25 cellular contexts compared by ENCODE assay signal in the genomic region with DNA sequence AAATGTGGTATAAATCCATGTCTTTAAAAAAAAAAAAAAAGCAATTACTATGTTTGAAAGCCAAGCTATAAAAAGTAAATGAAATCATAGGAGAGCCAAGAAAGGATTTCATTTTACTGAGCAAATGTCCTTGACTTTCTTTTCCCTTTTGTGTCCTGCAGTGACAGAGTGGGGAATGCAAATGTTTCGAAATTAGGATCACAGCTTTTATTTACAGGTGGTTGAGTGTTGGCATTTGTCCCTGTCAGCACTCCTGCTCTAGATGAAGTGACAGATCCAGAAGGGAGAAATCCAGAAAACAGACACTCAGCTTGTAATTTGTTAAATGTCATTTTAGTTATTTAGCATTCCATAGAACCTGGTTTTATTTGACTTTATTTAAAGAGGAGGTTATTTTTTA. TPM values are rescaled to one million over a fixed set of nuclear protein-coding genes. Genes with fewer than 3 reads are reported as not detected.
A peak's percentile ranks its signal among the peaks of the same experiment; 100 is the strongest.
DNase-seq lines count a peak whose midpoint lies in the region; ATAC-seq and TF ChIP-seq lines count a peak whose summit lies in the region.
"Had no signal": no experiment of that assay in that cellular context is flagged by ENCODE, and none has a peak within 500 bp of the region (broad histone marks: within the 10 kb centered on the region; RNA-seq: fewer than 3 reads in every experiment).

No MANE protein-coding gene starts in this region.

- 22 to 54% methylated on average over 1 of the region's 1 CpG for WGBS in body of pancreas, 2 donors

- no peaks in the 10 kb centered on the region for H3K27me3 ChIP-seq in left lung
- no peaks in the 10 kb centered on the region for H3K27me3 ChIP-seq in upper lobe of right lung
- H3K27me3 ChIP-seq in uterus = no peaks in the 10 kb centered on the region
- no peaks in the 10 kb centered on the region for H3K27me3 ChIP-seq in body of pancreas

- DNase-seq in NCI-H82 (lab: John Stamatoyannopoulos, UW) (peak; percentile 26), NCI-H82 treated with DMSO at 0.1 percent for 48 hours (lab: John Stamatoyannopoulos, UW; ENCODE audit: unreplicated experiment) (no peak), WTC11 (ENCODE audit: low spot score) (no peak), left lung (no peak), upper lobe of right lung (no peak), uterus (no peak), body of pancreas (no peak)
- DNase-seq: AML-193; C1 segment of cervical spinal cord; CD4-positive, alpha-beta memory T cell; COR-L47; GF-D8; Kasumi-1; MV-4-11; NCI-H1105; NCI-H1694; NCI-H2081 treated with DMSO at 0.1 percent for 48 hours; NCI-H446; NCI-H524 treated with DMSO at 0.1 percent for 48 hours; NCI-H774; RPMI8226; SHP77 had no signal

- peaks cover 3% of the 10 kb centered on the region; the same call in 1 of the 2 replicates for H3K36me3 Mint-ChIP-seq in WTC11
- H3K36me3 Mint-ChIP-seq: CD4-positive, alpha-beta memory T cell had no signal

- POLR2A ChIA-PET in WTC11 (lab: Charles Lee) = no interaction called here

- ATAC-seq in WTC11 (no peak), left lung (peak; percentile 48), upper lobe of right lung (peak; percentile 56), GM21825 (IDR thresholded peaks at IDR 0.05; ENCODE audit: unreplicated experiment) (no peak), body of pancreas (no peak)
- ATAC-seq: HCT116, K562 had no signal

- H3K4me1 Mint-ChIP-seq in WTC11 = peaks cover 35% of the 10 kb centered on the region
- H3K4me1 Mint-ChIP-seq: CD4-positive, alpha-beta memory T cell had no signal

- H3K4me1 ChIP-seq in left lung (no peaks in the 10 kb centered on the region), upper lobe of right lung (no peaks in the 10 kb centered on the region), uterus (no peaks in the 10 kb centered on the region), body of pancreas (no peaks in the 10 kb centered on the region)

- peak overlapping the region; percentile 88 for H3K27ac Mint-ChIP-seq in WTC11
- H3K27ac Mint-ChIP-seq: CD4-positive, alpha-beta memory T cell had no signal

- H3K9me3 Mint-ChIP-seq in WTC11 = no peaks in the 10 kb centered on the region
- H3K9me3 Mint-ChIP-seq: CD4-positive, alpha-beta memory T cell had no signal

- TF ChIP-seq CTCF in WTC11 (IDR thresholded peaks at IDR 0.05) = no peak
- no peak for TF ChIP-seq CTCF in left lung (IDR thresholded peaks at IDR 0.05)
- no peak for TF ChIP-seq CTCF in upper lobe of right lung (IDR thresholded peaks at IDR 0.05)
- TF ChIP-seq CTCF in uterus (IDR thresholded peaks at IDR 0.05) = no peak
- no peak for TF ChIP-seq CTCF in body of pancreas (IDR thresholded peaks at IDR 0.05)

- CTCF ChIA-PET in WTC11 (lab: Charles Lee) = interaction anchor here (0.7 to 1.0 kb wide), 4 partner anchors 9 to 115 kb away, joined by 3 to 6 read pairs (median 4); partner anchors contain the start of gene TIAM2

- no peak overlapping the region for H3K27ac ChIP-seq in left lung
- H3K27ac ChIP-seq in upper lobe of right lung = no peak overlapping the region
- H3K27ac ChIP-seq in uterus = no peak overlapping the region
- no peak overlapping the region for H3K27ac ChIP-seq in body of pancreas

- no peak for TF ChIP-seq POLR2A in uterus (IDR thresholded peaks at IDR 0.05)
- no peak for TF ChIP-seq POLR2A in body of pancreas (IDR thresholded peaks at IDR 0.05)

- H3K9me3 ChIP-seq in left lung (no peaks in the 10 kb centered on the region), upper lobe of right lung (no peaks in the 10 kb centered on the region), uterus (no peaks in the 10 kb centered on the region), body of pancreas (no peaks in the 10 kb centered on the region)

- intact Hi-C loops in left lung (cut with DNase I) (no loop called here), upper lobe of right lung (cut with DNase I) (no loop called here), uterus (cut with DNase I; ENCODE audit: low total_unique reads) (no loop called here), body of pancreas (cut with DNase I) (no loop called here)

- no peak overlapping the region for H3K4me3 ChIP-seq in left lung
- no peak overlapping the region for H3K4me3 ChIP-seq in upper lobe of right lung
- H3K4me3 ChIP-seq in uterus = no peak overlapping the region
- no peak overlapping the region for H3K4me3 ChIP-seq in body of pancreas
- H3K4me3 ChIP-seq: K562 had no signal

- H3K27me3 Mint-ChIP-seq in WTC11 (ENCODE audit: low read depth) = no peaks in the 10 kb centered on the region
- H3K27me3 Mint-ChIP-seq: CD4-positive, alpha-beta memory T cell had no signal

- H3K36me3 ChIP-seq in left lung = no peaks in the 10 kb centered on the region
- no peaks in the 10 kb centered on the region for H3K36me3 ChIP-seq in upper lobe of right lung
- no peaks in the 10 kb centered on the region for H3K36me3 ChIP-seq in uterus
- H3K36me3 ChIP-seq in body of pancreas (replicated peaks in 1 of 2; ENCODE audit: insufficient read depth in 1 of 2, low read depth in 2 of 2) = no peaks in the 10 kb centered on the region

- no peak overlapping the region for H3K4me3 Mint-ChIP-seq in WTC11
- H3K4me3 Mint-ChIP-seq: CD4-positive, alpha-beta memory T cell had no signal

TF ChIP-seq in WTC11, 78 proteins besides CTCF, POLR2A, EP300 and RAD21 (continues in another document):
- TF ChIP-seq TEAD4 (CRISPR knock-in tag; IDR thresholded peaks at IDR 0.05) (no peak), USF1 (CRISPR knock-in tag; IDR thresholded peaks at IDR 0.05) (no peak), ZNF232 (CRISPR knock-in tag; IDR thresholded peaks at IDR 0.05) (no peak), HMGA2 (CRISPR knock-in tag; IDR thresholded peaks at IDR 0.05) (no peak), SMAD3 (CRISPR knock-in tag; IDR thresholded peaks at IDR 0.05; ENCODE audit: borderline replicate concordance) (no peak)
- TF ChIP-seq, protein P1, sequence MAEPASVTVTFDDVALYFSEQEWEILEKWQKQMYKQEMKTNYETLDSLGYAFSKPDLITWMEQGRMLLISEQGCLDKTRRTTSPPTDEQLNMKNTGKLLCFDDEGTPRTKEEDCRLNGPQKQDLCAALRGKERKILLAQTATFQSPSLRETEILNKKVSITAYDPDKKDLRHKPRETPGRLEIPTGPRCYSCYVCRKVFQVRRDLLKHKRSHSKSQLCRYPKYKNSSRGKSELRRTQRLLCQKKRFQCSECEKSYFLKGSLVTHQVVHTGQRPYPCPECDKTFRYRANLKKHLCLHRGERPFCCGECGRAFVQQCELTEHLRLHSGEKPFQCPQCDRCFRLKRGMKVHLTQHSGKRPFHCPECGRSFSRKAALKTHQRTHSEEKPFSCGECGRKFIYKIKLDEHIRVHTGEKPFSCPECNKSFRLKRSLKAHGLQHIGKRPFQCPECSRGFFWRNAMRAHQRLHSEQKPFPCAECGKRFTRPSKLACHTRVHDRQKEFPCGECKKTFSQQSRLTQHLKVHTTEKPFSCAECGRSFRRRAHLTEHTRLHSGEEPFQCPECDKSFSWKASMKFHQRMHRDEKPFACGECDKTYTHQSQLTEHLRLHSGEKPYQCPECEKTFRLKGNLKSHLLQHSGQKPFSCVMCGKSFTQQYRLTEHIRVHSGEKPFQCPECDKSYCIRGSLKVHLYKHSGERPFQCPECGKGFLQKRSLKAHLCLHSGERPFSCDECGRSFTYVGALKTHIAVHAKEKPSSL (CRISPR knock-in tag; conservative IDR thresholded peaks at IDR 0.05) = no peak
- TF ChIP-seq, protein P2, sequence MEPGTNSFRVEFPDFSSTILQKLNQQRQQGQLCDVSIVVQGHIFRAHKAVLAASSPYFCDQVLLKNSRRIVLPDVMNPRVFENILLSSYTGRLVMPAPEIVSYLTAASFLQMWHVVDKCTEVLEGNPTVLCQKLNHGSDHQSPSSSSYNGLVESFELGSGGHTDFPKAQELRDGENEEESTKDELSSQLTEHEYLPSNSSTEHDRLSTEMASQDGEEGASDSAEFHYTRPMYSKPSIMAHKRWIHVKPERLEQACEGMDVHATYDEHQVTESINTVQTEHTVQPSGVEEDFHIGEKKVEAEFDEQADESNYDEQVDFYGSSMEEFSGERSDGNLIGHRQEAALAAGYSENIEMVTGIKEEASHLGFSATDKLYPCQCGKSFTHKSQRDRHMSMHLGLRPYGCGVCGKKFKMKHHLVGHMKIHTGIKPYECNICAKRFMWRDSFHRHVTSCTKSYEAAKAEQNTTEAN (CRISPR knock-in tag; IDR thresholded peaks at IDR 0.05) = no peak
- TF ChIP-seq, protein P3, sequence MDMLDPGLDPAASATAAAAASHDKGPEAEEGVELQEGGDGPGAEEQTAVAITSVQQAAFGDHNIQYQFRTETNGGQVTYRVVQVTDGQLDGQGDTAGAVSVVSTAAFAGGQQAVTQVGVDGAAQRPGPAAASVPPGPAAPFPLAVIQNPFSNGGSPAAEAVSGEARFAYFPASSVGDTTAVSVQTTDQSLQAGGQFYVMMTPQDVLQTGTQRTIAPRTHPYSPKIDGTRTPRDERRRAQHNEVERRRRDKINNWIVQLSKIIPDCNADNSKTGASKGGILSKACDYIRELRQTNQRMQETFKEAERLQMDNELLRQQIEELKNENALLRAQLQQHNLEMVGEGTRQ (CRISPR knock-in tag; IDR thresholded peaks at IDR 0.05) = no peak
- TF ChIP-seq, protein P4, sequence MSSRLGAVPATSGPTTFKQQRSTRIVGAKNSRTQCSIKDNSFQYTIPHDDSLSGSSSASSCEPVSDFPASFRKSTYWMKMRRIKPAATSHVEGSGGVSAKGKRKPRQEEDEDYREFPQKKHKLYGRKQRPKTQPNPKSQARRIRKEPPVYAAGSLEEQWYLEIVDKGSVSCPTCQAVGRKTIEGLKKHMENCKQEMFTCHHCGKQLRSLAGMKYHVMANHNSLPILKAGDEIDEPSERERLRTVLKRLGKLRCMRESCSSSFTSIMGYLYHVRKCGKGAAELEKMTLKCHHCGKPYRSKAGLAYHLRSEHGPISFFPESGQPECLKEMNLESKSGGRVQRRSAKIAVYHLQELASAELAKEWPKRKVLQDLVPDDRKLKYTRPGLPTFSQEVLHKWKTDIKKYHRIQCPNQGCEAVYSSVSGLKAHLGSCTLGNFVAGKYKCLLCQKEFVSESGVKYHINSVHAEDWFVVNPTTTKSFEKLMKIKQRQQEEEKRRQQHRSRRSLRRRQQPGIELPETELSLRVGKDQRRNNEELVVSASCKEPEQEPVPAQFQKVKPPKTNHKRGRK (CRISPR knock-in tag; IDR thresholded peaks at IDR 0.05; ENCODE audit: borderline replicate concordance) = no peak

RNA-seq across cellular contexts. Expression of gene TIAM2, which starts 29.5 kb away (rescaled TPM):
- total RNA-seq in WTC11 (2021) (15.1 to 19.2 TPM (median 16.9 TPM) in 3 replicates), left lung (1 to 10 TPM; 6.9 to 7.8 TPM), upper lobe of right lung (6.2 TPM), uterus (10 to 100 TPM; 25.7 to 77.1 (median 56.6) TPM), body of pancreas (1 to 10 TPM; 3.1 to 6.6 TPM)

Comparison
In these comparisons a context has a peak if more than half of its experiments do, and no peak if none do; other contexts are left out.
1. ATAC-seq: peak in left lung (single experiment) and upper lobe of right lung (single experiment); none in WTC11 (single experiment), GM21825 (single experiment) and body of pancreas (single experiment).